ENCODE assay signal across 8 cellular contexts in the genomic region with DNA sequence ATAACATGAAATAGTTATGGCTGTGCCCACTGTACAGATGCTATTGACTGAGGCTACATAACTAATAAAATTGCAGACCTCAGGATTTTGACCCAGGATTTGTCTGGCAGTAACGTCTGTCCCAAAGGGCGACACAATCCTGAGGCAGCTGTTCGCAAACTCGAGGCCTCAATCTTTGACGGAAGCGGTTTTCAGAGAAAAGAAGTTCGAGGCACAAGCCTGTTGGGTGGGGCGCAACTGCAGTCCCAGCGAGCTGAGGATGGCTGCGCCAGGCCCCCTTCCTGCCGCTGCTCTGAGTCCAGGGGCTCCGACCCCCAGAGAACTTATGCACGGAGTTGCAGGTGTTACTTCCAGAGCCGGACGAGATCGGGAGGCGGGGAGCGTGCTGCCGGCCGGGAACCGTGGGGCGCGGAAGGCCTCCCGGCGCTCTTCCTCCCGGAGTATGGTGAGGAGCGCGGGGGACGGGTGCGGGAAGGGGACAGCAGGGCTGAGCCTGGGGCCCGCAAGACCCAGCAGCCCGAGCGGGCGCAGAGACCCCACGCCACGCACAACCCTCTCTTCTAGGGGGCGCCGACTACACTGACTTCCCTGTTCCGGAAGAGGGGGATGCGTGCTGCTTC. TPM values are rescaled to one million over a fixed set of nuclear protein-coding genes. Genes with fewer than 3 reads are reported as not detected.
DNase-seq lines count a peak whose midpoint lies in the region; ATAC-seq and TF ChIP-seq lines count a peak whose summit lies in the region.

Gene PARP15, plus strand, starts transcription at position 242 of the 620 bp plus-strand sequence. Its CDS starts 18 bp downstream, at position 260.

- H3K4me1 Mint-ChIP-seq in activated T-helper 1 cell treated with anti-CD3 and anti-CD28 coated beads, Interleukin-12 subunit alpha, Interleukin-12 subunit beta, Interleukin-2, Interleukin-4 antibody, amounts not matched to agents 30 ng/mL and 10 ng/mL and 1 ng/mL, durations not matched to agents 14 hours and 24 hours and 36 hours (ENCODE audit: low read depth), result peaks cover 59% of the 10 kb centered on the region

- no peaks in the 10 kb centered on the region for H3K27me3 Mint-ChIP-seq in activated T-helper 1 cell treated with anti-CD3 and anti-CD28 coated beads, Interleukin-12 subunit alpha, Interleukin-12 subunit beta, Interleukin-2, Interleukin-4 antibody, amounts not matched to agents 30 ng/mL and 10 ng/mL and 1 ng/mL, durations not matched to agents 14 hours and 24 hours and 36 hours (ENCODE audit: insufficient read depth)

- peaks cover 17% of the 10 kb centered on the region for H3K9me3 ChIP-seq in left ventricle myocardium inferior (replicated peaks)

- peaks cover 18% of the 10 kb centered on the region for H3K9me3 Mint-ChIP-seq in activated T-helper 1 cell treated with anti-CD3 and anti-CD28 coated beads, Interleukin-12 subunit alpha, Interleukin-12 subunit beta, Interleukin-2, Interleukin-4 antibody, amounts not matched to agents 30 ng/mL and 10 ng/mL and 1 ng/mL, durations not matched to agents 14 hours and 24 hours and 36 hours

- peaks cover 44% of the 10 kb centered on the region for H3K36me3 Mint-ChIP-seq in activated T-helper 1 cell treated with anti-CD3 and anti-CD28 coated beads, Interleukin-12 subunit alpha, Interleukin-12 subunit beta, Interleukin-2, Interleukin-4 antibody, amounts not matched to agents 30 ng/mL and 10 ng/mL and 1 ng/mL, durations not matched to agents 14 hours and 24 hours and 36 hours (ENCODE audit: low read depth)

- intact Hi-C loops in activated T-helper 1 cell treated with anti-CD3 and anti-CD28 coated beads, Interleukin-12 subunit alpha, Interleukin-12 subunit beta, Interleukin-2, Interleukin-4 antibody, amounts not matched to agents 30 ng/mL and 10 ng/mL and 1 ng/mL, durations not matched to agents 14 hours and 24 hours and 36 hours (cut with micrococcal nuclease), result loop anchor here (2.0 kb wide), 1 partner anchor 623 kb away; the partner anchor contains the start of gene SEC22A
- intact Hi-C loops in left ventricle myocardium inferior (cut with micrococcal nuclease), result no loop called here

- TF ChIP-seq CTCF in left ventricle myocardium inferior (IDR thresholded peaks at IDR 0.05; ENCODE audit: borderline replicate concordance), result no peak

- H3K36me3 ChIP-seq in left ventricle myocardium inferior, result peaks cover 14% of the 10 kb centered on the region

- peak within 1 kb of the TSS; percentile 98 for H3K27ac Mint-ChIP-seq in activated T-helper 1 cell treated with anti-CD3 and anti-CD28 coated beads, Interleukin-12 subunit alpha, Interleukin-12 subunit beta, Interleukin-2, Interleukin-4 antibody, amounts not matched to agents 30 ng/mL and 10 ng/mL and 1 ng/mL, durations not matched to agents 14 hours and 24 hours and 36 hours

- ATAC-seq in HG03521 (IDR thresholded peaks at IDR 0.05; ENCODE audit: unreplicated experiment), result no peak
- no peak for ATAC-seq in GM19328 (IDR thresholded peaks at IDR 0.05; ENCODE audit: unreplicated experiment)

- DNase-seq in NOMO-1 (lab: John Stamatoyannopoulos, UW; ENCODE audit: unreplicated experiment in 2 of 2) (peak; percentile 25 to 26), NOMO-1 treated with DMSO at 0.1 percent for 48 hours (lab: John Stamatoyannopoulos, UW; ENCODE audit: unreplicated experiment) (no peak), left ventricle myocardium inferior (no peak), DMS114 treated with DMSO at 0.1 percent for 48 hours (lab: John Stamatoyannopoulos, UW; ENCODE audit: unreplicated experiment) (no peak)
- peak; percentile 35 for DNase-seq in activated T-helper 1 cell treated with anti-CD3 and anti-CD28 coated beads, Interleukin-12 subunit alpha, Interleukin-12 subunit beta, Interleukin-2, Interleukin-4 antibody, amounts not matched to agents 30 ng/mL and 10 ng/mL and 1 ng/mL, durations not matched to agents 14 hours and 24 hours and 36 hours (ENCODE audit: low spot score)

- H3K4me3 Mint-ChIP-seq in activated T-helper 1 cell treated with anti-CD3 and anti-CD28 coated beads, Interleukin-12 subunit alpha, Interleukin-12 subunit beta, Interleukin-2, Interleukin-4 antibody, amounts not matched to agents 30 ng/mL and 10 ng/mL and 1 ng/mL, durations not matched to agents 14 hours and 24 hours and 36 hours, result peak within 1 kb of the TSS; percentile 99

- H3K27ac ChIP-seq in left ventricle myocardium inferior (replicated peaks) (peak within 1 kb of the TSS; percentile 10), skin epidermis (peak within 1 kb of the TSS; percentile 0 to 89 (median 67))

- H3K4me1 ChIP-seq in left ventricle myocardium inferior, result peaks cover 14% of the 10 kb centered on the region

- H3K4me3 ChIP-seq in left ventricle myocardium inferior (peak within 1 kb of the TSS; percentile 70), skin epidermis (peak within 1 kb of the TSS; percentile 28 to 59 (median 46))

- H3K27me3 ChIP-seq in left ventricle myocardium inferior (ENCODE audit: low read depth), result no peaks in the 10 kb centered on the region

RNA-seq across cellular contexts. Expression of gene PARP15, which starts in this region (rescaled TPM):
- total RNA-seq in activated T-helper 1 cell treated with anti-CD3 and anti-CD28 coated beads, Interleukin-12 subunit alpha, Interleukin-12 subunit beta, Interleukin-2, Interleukin-4 antibody, amounts not matched to agents 30 ng/mL and 10 ng/mL and 1 ng/mL, durations not matched to agents 14 hours and 24 hours and 36 hours, result 12.8 and 13.2 TPM in 2 replicates
- 0.80 TPM for total RNA-seq in left ventricle myocardium inferior

Comparison
In these comparisons a context has a peak if more than half of its experiments do, and no peak if none do; other contexts are left out.
1. DNase-seq: peak in NOMO-1 (2 of 2) and activated T-helper 1 cell treated with anti-CD3 and anti-CD28 coated beads, Interleukin-12 subunit alpha, Interleukin-12 subunit beta, Interleukin-2, Interleukin-4 antibody, amounts not matched to agents 30 ng/mL and 10 ng/mL and 1 ng/mL, durations not matched to agents 14 hours and 24 hours and 36 hours (single experiment); none in NOMO-1 treated with DMSO at 0.1 percent for 48 hours (single experiment), left ventricle myocardium inferior (single experiment) and DMS114 treated with DMSO at 0.1 percent for 48 hours (single experiment).